Comparison of ENCODE assay signal across 23 cellular contexts in genomic region chr5:16048132-16048531, GRCh38.
"Had no signal": no experiment of that assay in that cellular context is flagged by ENCODE, and none has a peak within 500 bp of the region (broad histone marks: within the 10 kb centered on the region; RNA-seq: fewer than 3 reads in every experiment).

No MANE protein-coding gene starts in this region.

- H3K9me3 ChIP-seq: MG63, SJCRH30 had no signal

- H3K27me3 ChIP-seq: MG63, SJCRH30 had no signal

- DNase-seq: IMR-90, Karpas-422, KG1, MG63, NCI-H1092, NCI-H1105 treated with DMSO at 0.1 percent for 48 hours, NCI-H1417 treated with DMSO at 0.1 percent for 48 hours, NCI-H146, NCI-H1694 treated with DMSO at 0.1 percent for 48 hours, NCI-H1930, NCI-H2081, NCI-H2107, NCI-H2171 treated with DMSO at 0.1 percent for 48 hours, NCI-H345, NCI-H446 treated with DMSO at 0.1 percent for 48 hours, NCI-H510A treated with DMSO at 0.1 percent for 48 hours, NCI-H526, NCI-H82, RPMI8226, SHP77 treated with DMSO at 0.1 percent for 48 hours, SJCRH30 had no signal

- H3K27ac ChIP-seq: SJCRH30, SK-N-MC had no signal

- ATAC-seq: HepG2 had no signal

- H3K4me1 ChIP-seq: SJCRH30 had no signal

- H3K36me3 ChIP-seq: MG63, SJCRH30 had no signal

- H3K4me3 ChIP-seq: MG63, SJCRH30, SK-N-MC had no signal
